14 cellular contexts compared by ENCODE assay signal in the genomic region with DNA sequence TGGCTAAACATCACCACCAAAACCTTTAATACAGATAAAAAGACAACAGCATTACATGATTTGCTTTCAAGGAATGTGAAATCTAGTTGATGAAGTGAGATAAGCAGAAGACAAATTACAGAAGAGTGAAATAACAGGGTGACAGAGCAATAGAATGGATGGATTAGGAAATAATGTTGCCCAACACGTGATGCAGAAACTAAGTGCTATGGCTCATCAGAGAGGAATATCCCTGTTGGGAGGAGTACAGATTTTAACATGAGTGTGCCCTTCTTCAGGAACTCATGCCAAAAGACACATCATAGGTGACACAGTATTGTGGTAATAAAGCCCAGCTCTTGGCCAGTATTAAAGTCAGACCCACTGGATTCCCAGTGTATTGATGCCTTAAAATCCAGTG.
DNase-seq lines count a peak whose midpoint lies in the region; ATAC-seq, FAIRE-seq and TF ChIP-seq lines count a peak whose summit lies in the region.
"Had no signal": no experiment of that assay in that cellular context is flagged by ENCODE, and none has a peak within 500 bp of the region (broad histone marks: within the 10 kb centered on the region; RNA-seq: fewer than 3 reads in every experiment).

No MANE protein-coding gene starts in this region.

- FAIRE-seq in urothelium cell line (lab: Jason Lieb, UNC): peak; percentile 74
- FAIRE-seq: endothelial cell of umbilical vein had no signal

- peaks cover 12% of the 10 kb centered on the region for H3F3A ChIP-seq in GM23248 (ENCODE audit: insufficient read depth)

- H3K9ac ChIP-seq in GM23248: peak overlapping the region; percentile 17; the same call in 1 of the 2 replicates

- DNase-seq in GM23248: peak; percentile 95
- no peak for DNase-seq in RWPE2 (ENCODE audit: low spot score)
- DNase-seq in fibroblast of the conjunctiva (ENCODE audit: low read depth): peak; percentile 23
- peak; percentile 49 for DNase-seq in urothelium cell line (ENCODE audit: low spot score)
- no peak for DNase-seq in stimulated activated CD4-positive, alpha-beta T cell treated with anti-CD3 and anti-CD28 coated beads, Interleukin-2, amount 100 ng/mL, for 48 hours
- no peak for DNase-seq in OCI-M2 (lab: John Stamatoyannopoulos, UW; ENCODE audit: unreplicated experiment)
- DNase-seq in Ammon's horn (ENCODE audit: low spot score): no peak
- DNase-seq: activated CD8-positive, alpha-beta memory T cell treated with anti-CD3 and anti-CD28 coated beads, Interleukin-2, amount 50 U/mL, for 4 hours; Calu3; NCI-H1092; NCI-H2227 treated with DMSO at 0.1 percent for 48 hours; stimulated activated CD4-positive, alpha-beta T cell treated with anti-CD3 and anti-CD28 coated beads, Interleukin-4, amount 100 ng/mL, for 1 hour; uterus had no signal

- no peaks in the 10 kb centered on the region for H3K9me2 ChIP-seq in GM23248 (ENCODE audit: insufficient read depth)

- H2AFZ ChIP-seq in GM23248: no peak overlapping the region

- H3K36me3 ChIP-seq in GM23248 (ENCODE audit: low read depth): no peaks in the 10 kb centered on the region
- H3K36me3 ChIP-seq in RWPE2 (ENCODE audit: low read depth): no peaks in the 10 kb centered on the region
- H3K36me3 ChIP-seq: uterus had no signal

- in situ Hi-C loops in GM23248 (cut with MboI): no loop called here

- peaks cover 16% of the 10 kb centered on the region for H3K4me1 ChIP-seq in GM23248 (ENCODE audit: insufficient read depth)
- peaks cover 10% of the 10 kb centered on the region for H3K4me1 ChIP-seq in RWPE2 (ENCODE audit: insufficient read depth, poor library complexity, severe bottlenecking)
- H3K4me1 ChIP-seq: uterus had no signal

- ATAC-seq in RWPE2 (ENCODE audit: low read depth): peak; percentile 89

- no peak overlapping the region for H3K4me2 ChIP-seq in GM23248 (ENCODE audit: unreplicated experiment)

- no peaks in the 10 kb centered on the region for H4K20me1 ChIP-seq in GM23248 (ENCODE audit: insufficient read depth)

- no peaks in the 10 kb centered on the region for H3K79me2 ChIP-seq in GM23248 (ENCODE audit: insufficient read depth)

- peak overlapping the region; percentile 62 for H3K27ac ChIP-seq in GM23248
- peak overlapping the region; percentile 49 for H3K27ac ChIP-seq in RWPE2 (ENCODE audit: poor library complexity, severe bottlenecking)
- H3K27ac ChIP-seq: uterus had no signal

- TF ChIP-seq CTCF in RWPE2 (IDR thresholded peaks at IDR 0.05; ENCODE audit: poor library complexity, severe bottlenecking): no peak

- WGBS in GM23248 (ENCODE audit: low coverage in 1 of 2, low lambda C conversion rate in 2 of 2, missing lambda C conversion rate in 2 of 2), 2 experiments: 0% methylated on average over 1 of the region's 1 CpG

- H3K27me3 ChIP-seq in GM23248 (replicated peaks; ENCODE audit: insufficient read depth) (peaks cover 14% of the 10 kb centered on the region), RWPE2 (ENCODE audit: insufficient read depth, poor library complexity, severe bottlenecking) (no peaks in the 10 kb centered on the region)
- H3K27me3 ChIP-seq: uterus had no signal

- H3K4me3 ChIP-seq in GM23248 (no peak overlapping the region), RWPE2 (ENCODE audit: severe bottlenecking) (no peak overlapping the region)
- H3K4me3 ChIP-seq: uterus had no signal

- no peaks in the 10 kb centered on the region for H3K9me3 ChIP-seq in GM23248 (ENCODE audit: low read depth)
- H3K9me3 ChIP-seq in RWPE2 (ENCODE audit: severe bottlenecking): no peaks in the 10 kb centered on the region
- H3K9me3 ChIP-seq: uterus had no signal

Comparison
In these comparisons a context has a peak if more than half of its experiments do, and no peak if none do; other contexts are left out.
1. DNase-seq: peak in GM23248 (single experiment), fibroblast of the conjunctiva (single experiment) and urothelium cell line (single experiment); none in RWPE2 (single experiment), stimulated activated CD4-positive, alpha-beta T cell treated with anti-CD3 and anti-CD28 coated beads, Interleukin-2, amount 100 ng/mL, for 48 hours (0 of 2), OCI-M2 (single experiment) and Ammon's horn (single experiment).